In genomic region chr17:78117027-78117981, GRCh38 we compare ENCODE assay signal across 8 cellular contexts. TPM values are rescaled to one million over a fixed set of nuclear protein-coding genes. Genes with fewer than 3 reads are reported as not detected.
A peak's percentile ranks its signal among the peaks of the same experiment; 100 is the strongest.
DNase-seq lines count a peak whose midpoint lies in the region; ATAC-seq, FAIRE-seq and TF ChIP-seq lines count a peak whose summit lies in the region.

No MANE protein-coding gene starts in this region.

- peaks cover 31 to 67% (median 49%) of the 10 kb centered on the region in 4 donors for H3K4me1 Mint-ChIP-seq in CD4-positive, alpha-beta memory T cell
- H3K4me1 Mint-ChIP-seq in activated B cell treated with CpG ODN at 0.5 μM for 24 hours (peaks cover 47% of the 10 kb centered on the region), immature natural killer cell (peaks cover 58% of the 10 kb centered on the region in 2 donors)

- ATAC-seq in activated B cell treated with CpG ODN at 0.5 μM for 24 hours (ENCODE audit: low read depth) (no peak), GM19035 (IDR thresholded peaks at IDR 0.05; ENCODE audit: unreplicated experiment) (no peak)

- H3K4me3 ChIP-seq in CD4-positive, alpha-beta memory T cell (ENCODE audit: low read length in 2 of 2): no peak overlapping the region

- no peaks in the 10 kb centered on the region for H3K9me3 Mint-ChIP-seq in CD4-positive, alpha-beta memory T cell
- H3K9me3 Mint-ChIP-seq in activated B cell treated with CpG ODN at 0.5 μM for 24 hours (no peaks in the 10 kb centered on the region), immature natural killer cell (no peaks in the 10 kb centered on the region)

- peak overlapping the region; percentile 24 for H3K27ac ChIP-seq in CD4-positive, alpha-beta memory T cell (ENCODE audit: low read depth, low read length)

- peaks cover 84% of the 10 kb centered on the region for H3K4me1 ChIP-seq in CD4-positive, alpha-beta memory T cell (ENCODE audit: insufficient read depth, low read length)

- no peaks in the 10 kb centered on the region for H3K9me3 ChIP-seq in CD4-positive, alpha-beta memory T cell (ENCODE audit: control insufficient read depth in 1 of 2, low read length in 2 of 2)

- peak overlapping the region in 5 of 7 donors; percentile 17 to 84 (median 56) for H3K27ac Mint-ChIP-seq in CD4-positive, alpha-beta memory T cell
- H3K27ac Mint-ChIP-seq in activated B cell treated with CpG ODN at 0.5 μM for 24 hours (peak overlapping the region; percentile 64), immature natural killer cell (peak overlapping the region; percentile 71 to 89 (median 80))

- H3K36me3 Mint-ChIP-seq in CD4-positive, alpha-beta memory T cell: peaks cover 34 to 58% of the 10 kb centered on the region in 2 donors
- H3K36me3 Mint-ChIP-seq in activated B cell treated with CpG ODN at 0.5 μM for 24 hours (ENCODE audit: low read depth): peaks cover 73% of the 10 kb centered on the region
- H3K36me3 Mint-ChIP-seq in immature natural killer cell: peaks cover 9 to 29% (median 16%) of the 10 kb centered on the region in 3 donors

- intact Hi-C loops in CD4-positive, alpha-beta memory T cell (cut with micrococcal nuclease): no loop called here
- intact Hi-C loops in activated B cell treated with CpG ODN at 0.5 μM for 24 hours (cut with micrococcal nuclease): no loop called here

- no peak for DNase-seq in CD4-positive, alpha-beta memory T cell
- DNase-seq in HuH-7 (ENCODE audit: low spot score): peak; percentile 85
- no peak for DNase-seq in activated B cell treated with CpG ODN at 0.5 μM for 24 hours
- peak in 2 of 3 donors; percentile 40 to 49 for DNase-seq in immature natural killer cell
- DNase-seq in MV-4-11 (lab: John Stamatoyannopoulos, UW): no peak
- DNase-seq in NOMO-1 treated with DMSO at 0.1 percent for 48 hours (lab: John Stamatoyannopoulos, UW; ENCODE audit: unreplicated experiment): no peak
- DNase-seq in GM19239 (ENCODE audit: insufficient read length, low spot score): no peak

- H3K36me3 ChIP-seq in CD4-positive, alpha-beta memory T cell (ENCODE audit: insufficient read depth, low read length): peaks cover 62% of the 10 kb centered on the region

- TF ChIP-seq CTCF in activated B cell treated with CpG ODN at 0.5 μM for 24 hours (IDR thresholded peaks at IDR 0.05): no peak

- no peaks in the 10 kb centered on the region for H3K27me3 Mint-ChIP-seq in CD4-positive, alpha-beta memory T cell
- no peaks in the 10 kb centered on the region for H3K27me3 Mint-ChIP-seq in activated B cell treated with CpG ODN at 0.5 μM for 24 hours
- peaks cover 13 to 32% (median 23%) of the 10 kb centered on the region in 3 donors for H3K27me3 Mint-ChIP-seq in immature natural killer cell (ENCODE audit: low read depth in 3 of 3)

- no peak for FAIRE-seq in GM19239 (lab: Jason Lieb, UNC)

- POLR2A ChIA-PET in CD4-positive, alpha-beta memory T cell (lab: Charles Lee; ENCODE audit: partially characterized antibody): interaction anchor here (1.6 to 14.3 kb wide), 3 partner anchors 15 to 59 kb away, joined by 5 to 1172 read pairs (median 805); partner anchors contain the start of genes C17orf99, TMC6 and TMC8
- POLR2A ChIA-PET in activated B cell treated with CpG ODN at 0.5 μM for 24 hours (lab: Charles Lee): interaction anchor here (0.6 to 48.2 kb wide), 5 partner anchors 10 to 56 kb away, joined by 3 to 2404 read pairs (median 102); partner anchors contain the start of genes AFMID, C17orf99, SYNGR2 and TK1

- CTCF ChIA-PET in CD4-positive, alpha-beta memory T cell (lab: Charles Lee; ENCODE audit: partially characterized antibody): interaction anchor here (1.3 to 11.0 kb wide), 3 partner anchors 8 to 19 kb away, joined by 3 to 121 read pairs (median 23); no protein-coding TSS in a partner anchor
- CTCF ChIA-PET in activated B cell treated with CpG ODN at 0.5 μM for 24 hours (lab: Charles Lee): interaction anchor here (0.6 kb wide), 1 partner anchor 60 kb away, joined by 3 read pairs; no protein-coding TSS in a partner anchor

- no peaks in the 10 kb centered on the region for H3K27me3 ChIP-seq in CD4-positive, alpha-beta memory T cell (ENCODE audit: insufficient read depth, low read length)

- peak overlapping the region in 4 of 8 donors; percentile 17 to 75 (median 43) for H3K4me3 Mint-ChIP-seq in CD4-positive, alpha-beta memory T cell
- H3K4me3 Mint-ChIP-seq in activated B cell treated with CpG ODN at 0.5 μM for 24 hours: no peak overlapping the region
- H3K4me3 Mint-ChIP-seq in immature natural killer cell: peak overlapping the region in 2 of 5 donors; percentile 21 to 59

RNA-seq across cellular contexts. Expression of gene TMC6, which starts 11.3 kb away (rescaled TPM):
- 100 to 1,000 TPM; 697 to 702 TPM for total RNA-seq in CD4-positive, alpha-beta memory T cell
- polyA plus RNA-seq in CD4-positive, alpha-beta memory T cell: 100 to 1,000 TPM; 258 to 300 TPM
- total RNA-seq in activated B cell treated with CpG ODN at 0.5 μM for 24 hours: 746 and 896 TPM in 2 replicates
- polyA plus RNA-seq in immature natural killer cell: 100 to 1,000 TPM; 194 to 262 (median 203) TPM

RNA-seq across cellular contexts. Expression of gene TMC8, which starts 13.3 kb away (rescaled TPM):
- total RNA-seq in CD4-positive, alpha-beta memory T cell: 100 to 1,000 TPM; 424 to 430 TPM
- 100 to 1,000 TPM in 1 of 2 donors, 10 to 100 TPM in 1; 77.7 to 172 TPM for polyA plus RNA-seq in CD4-positive, alpha-beta memory T cell
- total RNA-seq in activated B cell treated with CpG ODN at 0.5 μM for 24 hours: 166 and 181 TPM in 2 replicates
- 100 to 1,000 TPM in 1 of 3 donors, 10 to 100 TPM in 2; 55.2 to 170 (median 58.2) TPM for polyA plus RNA-seq in immature natural killer cell

RNA-seq across cellular contexts. Expression of gene C17orf99, which starts 28.9 kb away (rescaled TPM):
- total RNA-seq in CD4-positive, alpha-beta memory T cell: not detected
- polyA plus RNA-seq in CD4-positive, alpha-beta memory T cell: not detected
- total RNA-seq in activated B cell treated with CpG ODN at 0.5 μM for 24 hours: 5.2 and 7.1 TPM in 2 replicates
- not detected for polyA plus RNA-seq in immature natural killer cell

RNA-seq across cellular contexts. Expression of gene SYNGR2, which starts 51.1 kb away (rescaled TPM):
- total RNA-seq in CD4-positive, alpha-beta memory T cell: 10 to 100 TPM; 60.3 to 61.6 TPM
- polyA plus RNA-seq in CD4-positive, alpha-beta memory T cell: 100 to 1,000 TPM; 144 to 234 TPM
- total RNA-seq in activated B cell treated with CpG ODN at 0.5 μM for 24 hours: 636 and 647 TPM in 2 replicates
- polyA plus RNA-seq in immature natural killer cell: 100 to 1,000 TPM; 113 to 230 (median 132) TPM

Comparison
In these comparisons a context has a peak if more than half of its experiments do, and no peak if none do; other contexts are left out.
1. DNase-seq: peak in HuH-7 (single experiment) and immature natural killer cell (2 of 3); none in CD4-positive, alpha-beta memory T cell (0 of 5), activated B cell treated with CpG ODN at 0.5 μM for 24 hours (single experiment), MV-4-11 (single experiment), NOMO-1 treated with DMSO at 0.1 percent for 48 hours (single experiment) and GM19239 (single experiment).
2. Peak in every context shown above with its lines, with median percentiles within 50 percentile points of each other: H3K27ac Mint-ChIP-seq.